Comparison of ENCODE assay signal across 31 cellular contexts in genomic region chr19:54351474-54351873, GRCh38. TPM values are rescaled to one million over a fixed set of nuclear protein-coding genes. Genes with fewer than 3 reads are reported as not detected.
"Had no signal": no experiment of that assay in that cellular context is flagged by ENCODE, and none has a peak within 500 bp of the region (broad histone marks: within the 10 kb centered on the region; RNA-seq: fewer than 3 reads in every experiment).

No MANE protein-coding gene starts in this region.

- H3K4me1 Mint-ChIP-seq: nephron progenitor cell; stimulated activated effector memory CD8-positive, alpha-beta T cell treated with anti-CD3 and anti-CD28 coated beads, Interleukin-12 subunit alpha, Interleukin-12 subunit beta, amount 100 ng/mL, for 72 hours had no signal

- DNase-seq: activated CD4-positive, alpha-beta memory T cell treated with anti-CD3 and anti-CD28 coated beads, Interleukin-2, amount 10 ng/mL, durations not matched to agents 7 days and 5 days; activated CD4-positive, alpha-beta T cell treated with anti-CD3 and anti-CD28 coated beads for 48 hours; activated CD4-positive, CD25-positive, alpha-beta regulatory T cell; activated effector memory CD4-positive, alpha-beta T cell treated with Interleukin-2 at 50 U/mL for 16 hours; activated naive CD4-positive, alpha-beta T cell treated with anti-CD3 and anti-CD28 coated beads for 36 hours; activated T-cell treated with anti-CD3 and anti-CD28 coated beads, Interleukin-2, amount 50 U/mL, for 72 hours; brain microvascular endothelial cell; caudate nucleus; dermis blood vessel endothelial cell; effector CD8-positive, alpha-beta T cell; erythroblast; foreskin fibroblast; immature natural killer cell; lower lobe of right lung; nephron progenitor cell; occipital lobe; posterior cingulate gyrus; right lobe of liver; stimulated activated CD4-positive, alpha-beta T cell treated with anti-CD3 and anti-CD28 coated beads, Interleukin-2, amount 100 ng/mL, for 24 hours; T1000; testis had no signal

- H3K9me3 Mint-ChIP-seq: activated CD4-positive, alpha-beta memory T cell treated with anti-CD3 and anti-CD28 coated beads, Interleukin-2, amount 10 ng/mL, durations not matched to agents 7 days and 5 days; activated naive CD4-positive, alpha-beta T cell treated with anti-CD3 and anti-CD28 coated beads for 36 hours; activated T-cell treated with anti-CD3 and anti-CD28 coated beads, Interleukin-2, amount 50 U/mL, for 72 hours; immature natural killer cell; stimulated activated effector memory CD8-positive, alpha-beta T cell treated with anti-CD3 and anti-CD28 coated beads, Interleukin-12 subunit alpha, Interleukin-12 subunit beta, amount 100 ng/mL, for 72 hours; T-helper 1 cell treated with Interleukin-12 subunit alpha and Interleukin-12 subunit beta and Interleukin-4 antibody, amounts not matched to agents 30 μg/mL and 1 μg/mL, for 36 hours; type B pancreatic cell had no signal

- H3K36me3 Mint-ChIP-seq: type B pancreatic cell had no signal

- H3K4me1 ChIP-seq: ascending aorta, lower lobe of right lung, right lobe of liver, testis, vagina had no signal

- H3K4me3 ChIP-seq: ascending aorta, lower lobe of right lung, right lobe of liver, skin epidermis, testis, vagina had no signal

- H3K27ac ChIP-seq: ascending aorta, brain microvascular endothelial cell, lower lobe of right lung, right lobe of liver, skin epidermis, testis, vagina had no signal

- H3K27me3 ChIP-seq: ascending aorta, brain microvascular endothelial cell, right lobe of liver, testis, vagina had no signal

- H3K27ac Mint-ChIP-seq: activated CD4-positive, alpha-beta memory T cell treated with anti-CD3 and anti-CD28 coated beads, Interleukin-2, amount 10 ng/mL, durations not matched to agents 7 days and 5 days; activated naive CD4-positive, alpha-beta T cell treated with anti-CD3 and anti-CD28 coated beads for 36 hours; activated T-cell treated with anti-CD3 and anti-CD28 coated beads, Interleukin-2, amount 50 U/mL, for 72 hours; nephron progenitor cell; stimulated activated effector memory CD8-positive, alpha-beta T cell treated with anti-CD3 and anti-CD28 coated beads, Interleukin-12 subunit alpha, Interleukin-12 subunit beta, amount 100 ng/mL, for 72 hours; T-helper 1 cell treated with Interleukin-12 subunit alpha and Interleukin-12 subunit beta and Interleukin-4 antibody, amounts not matched to agents 30 μg/mL and 1 μg/mL, for 36 hours; type B pancreatic cell had no signal

- H3K9me3 ChIP-seq: ascending aorta, lower lobe of right lung, right lobe of liver, testis, vagina had no signal

- ATAC-seq: activated T-cell treated with anti-CD3 and anti-CD28 coated beads, Interleukin-2, amount 50 U/mL, for 72 hours; left lobe of liver had no signal

- H3K4me3 Mint-ChIP-seq: activated CD4-positive, alpha-beta memory T cell treated with anti-CD3 and anti-CD28 coated beads, Interleukin-2, amount 10 ng/mL, durations not matched to agents 7 days and 5 days; activated naive CD4-positive, alpha-beta T cell treated with anti-CD3 and anti-CD28 coated beads for 36 hours; activated T-cell treated with anti-CD3 and anti-CD28 coated beads, Interleukin-2, amount 50 U/mL, for 72 hours; immature natural killer cell; nephron progenitor cell; stimulated activated effector memory CD8-positive, alpha-beta T cell treated with anti-CD3 and anti-CD28 coated beads, Interleukin-12 subunit alpha, Interleukin-12 subunit beta, amount 100 ng/mL, for 72 hours; T-helper 1 cell treated with Interleukin-12 subunit alpha and Interleukin-12 subunit beta and Interleukin-4 antibody, amounts not matched to agents 30 μg/mL and 1 μg/mL, for 36 hours; type B pancreatic cell had no signal

- H3K36me3 ChIP-seq: ascending aorta, brain microvascular endothelial cell, right lobe of liver, vagina had no signal

RNA-seq across cellular contexts. Expression of gene LILRA4, which starts 12.5 kb away (rescaled TPM):
- total RNA-seq: activated CD4-positive, alpha-beta memory T cell treated with anti-CD3 and anti-CD28 coated beads, Interleukin-2, amount 10 ng/mL, durations not matched to agents 7 days and 5 days; activated naive CD4-positive, alpha-beta T cell treated with anti-CD3 and anti-CD28 coated beads for 36 hours; activated T-cell treated with anti-CD3 and anti-CD28 coated beads, Interleukin-2, amount 50 U/mL, for 72 hours; ascending aorta; dermis blood vessel endothelial cell; fibroblast of lung; glomerular endothelial cell; kidney epithelial cell; left lobe of liver; vagina had no signal
- polyA plus RNA-seq: fibroblast of lung had no signal

RNA-seq across cellular contexts. Expression of gene LAIR1, which starts 13.3 kb away (rescaled TPM):
- total RNA-seq: dermis blood vessel endothelial cell, fibroblast of lung, glomerular endothelial cell had no signal
- polyA plus RNA-seq: fibroblast of lung had no signal

RNA-seq across cellular contexts. Expression of gene LILRA5, which starts 38.5 kb away (rescaled TPM):
- total RNA-seq: activated CD4-positive, alpha-beta memory T cell treated with anti-CD3 and anti-CD28 coated beads, Interleukin-2, amount 10 ng/mL, durations not matched to agents 7 days and 5 days; activated naive CD4-positive, alpha-beta T cell treated with anti-CD3 and anti-CD28 coated beads for 36 hours; activated T-cell treated with anti-CD3 and anti-CD28 coated beads, Interleukin-2, amount 50 U/mL, for 72 hours; ascending aorta; dermis blood vessel endothelial cell; fibroblast of lung; glomerular endothelial cell had no signal
- polyA plus RNA-seq: fibroblast of lung had no signal
